1 cellular context compared by ENCODE assay signal in genomic region chr10:124626759-124627380, GRCh38.
TF ChIP-seq lines count a peak whose summit lies in the region.

No MANE protein-coding gene starts in this region.

TF ChIP-seq in GM12878, 131 proteins besides CTCF, POLR2A, EP300 and RAD21 (continued from another document):
- TF ChIP-seq ZBTB4 (CRISPR knock-in tag; IDR thresholded peaks at IDR 0.05) (no peak), CEBPZ (IDR thresholded peaks at IDR 0.05; ENCODE audit: low read depth, low read length) (no peak), CHD1 (IDR thresholded peaks at IDR 0.05; ENCODE audit: low read depth, low read length) (no peak), STAT1 (conservative IDR thresholded peaks at IDR 0.05) (no peak), PAX5 (IDR thresholded peaks at IDR 0.05; ENCODE audit: borderline replicate concordance, low read depth, low read length) (peak; percentile 20; the same call in 1 of the 2 replicates), CHD4 (IDR thresholded peaks at IDR 0.05) (no peak), TCF3 (IDR thresholded peaks at IDR 0.05; ENCODE audit: borderline replicate concordance, insufficient read depth, low read depth, low read length) (peak; percentile 91), RELB (IDR thresholded peaks at IDR 0.05; ENCODE audit: low read depth) (peak; percentile 30; the same call in 1 of the 2 replicates), JUNB (IDR thresholded peaks at IDR 0.05) (peak; percentile 63), RUNX3 (IDR thresholded peaks at IDR 0.05; ENCODE audit: low read length) (peak; percentile 80), BHLHE40 (IDR thresholded peaks at IDR 0.05; ENCODE audit: borderline replicate concordance in 1 of 2, low read depth in 2 of 2, low read length in 1 of 2) (peak; percentile 38 to 47; a peak in 3 of 4 replicates), IKZF1 (conservative IDR thresholded peaks at IDR 0.05) (peak; percentile 50), PRDM15 (CRISPR knock-in tag; IDR thresholded peaks at IDR 0.05) (no peak), EGR1 (IDR thresholded peaks at IDR 0.05; ENCODE audit: borderline replicate concordance in 1 of 2, low read depth in 2 of 2, low read length in 2 of 2) (0 out of 3 replicates have a peak, but pooled peaks of 1 of the 2 experiments have one; percentile 24), TCF12 (IDR thresholded peaks at IDR 0.05; ENCODE audit: low read depth, low read length) (peak; percentile 87; the same call in 1 of the 2 replicates), MTA3 (IDR thresholded peaks at IDR 0.05; ENCODE audit: borderline replicate concordance, low read length) (peak; percentile 52; the same call in 1 of the 2 replicates), GATAD2B (conservative IDR thresholded peaks at IDR 0.05; ENCODE audit: low read depth) (0 out of 2 replicates have a peak, but pooled peaks have one; percentile 31), CUX1 (IDR thresholded peaks at IDR 0.05; ENCODE audit: insufficient replicate concordance, low read depth, low read length) (no peak), HDAC2 (IDR thresholded peaks at IDR 0.05) (no peak)
